ENCODE assay signal across 11 cellular contexts in the genomic region with DNA sequence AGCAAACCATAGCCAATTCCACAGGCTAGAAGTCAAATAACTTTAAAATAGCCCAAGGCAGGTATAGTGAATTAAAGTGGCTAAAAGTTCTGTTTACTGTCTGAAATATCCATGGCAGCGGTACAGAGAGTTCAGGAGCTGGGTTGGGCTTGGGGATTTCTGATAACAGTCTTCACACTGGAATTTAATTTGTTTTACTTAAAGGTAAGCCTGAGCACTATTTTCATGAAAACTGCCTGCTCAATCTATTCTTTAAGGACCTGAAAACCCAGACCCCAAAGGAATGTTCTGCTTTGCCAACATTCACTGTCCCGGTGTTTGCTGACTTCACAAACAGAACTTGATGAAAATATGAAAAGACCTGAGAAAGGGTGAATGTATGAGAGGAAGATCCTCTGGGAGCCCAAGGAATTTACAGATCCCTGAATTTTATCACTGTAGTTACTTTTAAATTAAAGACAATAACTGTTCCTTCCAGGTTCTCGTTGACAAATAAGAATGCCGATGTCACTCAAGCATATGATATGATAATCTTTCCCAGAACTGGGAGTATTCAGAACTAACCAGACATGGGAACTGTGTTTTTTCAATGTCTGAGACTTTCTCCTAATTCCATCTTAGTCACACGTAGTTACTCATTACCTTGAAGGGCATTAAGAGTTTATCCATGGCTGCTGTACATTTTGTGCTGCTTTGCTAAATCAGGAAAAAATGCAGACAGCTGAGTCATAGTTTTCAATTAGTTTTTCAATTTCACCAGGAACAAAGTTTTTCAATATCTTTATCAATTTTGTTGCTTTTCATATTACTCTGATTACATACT. TPM values are rescaled to one million over a fixed set of nuclear protein-coding genes. Genes with fewer than 3 reads are reported as not detected.
DNase-seq lines count a peak whose midpoint lies in the region; ATAC-seq, FAIRE-seq and TF ChIP-seq lines count a peak whose summit lies in the region.
"Had no signal": no experiment of that assay in that cellular context is flagged by ENCODE, and none has a peak within 500 bp of the region (broad histone marks: within the 10 kb centered on the region; RNA-seq: fewer than 3 reads in every experiment).

No MANE protein-coding gene starts in this region.

- ATAC-seq in psoas muscle: no peak
- no peak for ATAC-seq in GM18867 (IDR thresholded peaks at IDR 0.05; ENCODE audit: unreplicated experiment)

- H3K36me3 ChIP-seq in adipocyte (ENCODE audit: control insufficient read depth, insufficient read depth, low read length, severe bottlenecking) (no peaks in the 10 kb centered on the region), psoas muscle (ENCODE audit: insufficient read depth in 1 of 2, low read depth in 1 of 2) (peaks cover 0 to 2% of the 10 kb centered on the region in 2 donors)

- H3K4me1 ChIP-seq in adipocyte (ENCODE audit: control insufficient read depth, insufficient read depth, low read length) (peaks cover 55% of the 10 kb centered on the region), psoas muscle (peaks cover 70% of the 10 kb centered on the region)

- peak; percentile 94 for DNase-seq in adipocyte (ENCODE audit: low read depth)
- peak; percentile 66 to 84 for DNase-seq in foreskin fibroblast
- no peak for DNase-seq in psoas muscle
- DNase-seq in NCI-H69 (lab: John Stamatoyannopoulos, UW): no peak
- DNase-seq in DMS 273 (lab: John Stamatoyannopoulos, UW; ENCODE audit: unreplicated experiment): no peak
- no peak for DNase-seq in KG1 (lab: John Stamatoyannopoulos, UW)
- DNase-seq: activated naive CD4-positive, alpha-beta T cell treated with anti-CD3 and anti-CD28 coated beads, Interleukin-2, amount 50 U/mL, for 16 hours had no signal

- no peaks in the 10 kb centered on the region for H3K27me3 ChIP-seq in adipocyte (replicated peaks; ENCODE audit: control insufficient read depth, insufficient read depth, low read length)
- H3K27me3 ChIP-seq in psoas muscle (ENCODE audit: insufficient read depth in 3 of 3, low read length in 2 of 3): peaks cover 0 to 3% (median 0%) of the 10 kb centered on the region in 3 donors

- peak overlapping the region; percentile 90 for H3K27ac ChIP-seq in psoas muscle

- TF ChIP-seq CTCF in foreskin fibroblast (IDR thresholded peaks at IDR 0.05; ENCODE audit: low read depth, low read length) (no peak), psoas muscle (IDR thresholded peaks at IDR 0.05) (no peak)

- WGBS in psoas muscle, 3 donors: 38 to 48% (median 44%) methylated on average over 5 of the region's 5 CpGs

- H3K9ac ChIP-seq in adipocyte (ENCODE audit: low read length): peak overlapping the region; percentile 70

- H3K4me3 ChIP-seq in adipocyte (ENCODE audit: low read length): peak overlapping the region; percentile 35
- no peak overlapping the region for H3K4me3 ChIP-seq in foreskin fibroblast (ENCODE audit: low read depth in 1 of 2, low read length in 2 of 2)
- H3K4me3 ChIP-seq in psoas muscle: no peak overlapping the region

- FAIRE-seq in G401.6 (lab: Jason Lieb, UNC): peak; percentile 98
- FAIRE-seq: D721Med had no signal

- H3K9me3 ChIP-seq in adipocyte (ENCODE audit: control insufficient read depth, low read length) (no peaks in the 10 kb centered on the region), psoas muscle (no peaks in the 10 kb centered on the region)

- intact Hi-C loops in psoas muscle (cut with DNase I): no loop called here

RNA-seq across cellular contexts. Expression of gene ITGB6, which starts 28.3 kb away (rescaled TPM):
- 10 to 100 TPM in 2 of 4 donors, 1 to 10 TPM in 2; 4.6 to 24.3 (median 10.0) TPM for total RNA-seq in psoas muscle
- polyA plus RNA-seq in psoas muscle: 1 to 10 TPM; 2.1 to 4.8 (median 3.0) TPM
- total RNA-seq: OCI-LY7 had no signal

Comparison
In these comparisons a context has a peak if more than half of its experiments do, and no peak if none do; other contexts are left out.
1. DNase-seq: peak in adipocyte (single experiment) and foreskin fibroblast (2 of 2); none in psoas muscle (0 of 2), NCI-H69 (single experiment), DMS 273 (single experiment) and KG1 (single experiment).